Comparison of ENCODE assay signal across 20 cellular contexts in the genomic region with DNA sequence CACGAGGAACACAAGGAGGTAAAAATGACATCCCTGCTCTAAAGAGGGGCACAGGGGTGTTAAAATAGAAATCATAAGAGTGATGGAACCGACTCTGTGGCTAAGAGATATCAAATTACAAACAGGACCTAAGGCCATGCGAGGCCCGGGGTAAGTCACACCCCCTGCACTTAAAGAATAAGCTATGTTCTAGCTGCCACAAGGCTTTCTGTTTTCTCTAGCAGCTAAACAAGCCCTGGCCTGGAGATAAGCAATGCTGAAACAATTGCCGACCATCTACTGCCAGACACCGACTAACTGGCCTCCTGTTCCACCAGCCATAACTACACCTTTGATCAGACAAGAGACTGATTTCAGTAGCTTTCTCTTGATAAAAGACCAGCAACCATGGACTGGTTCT. TPM values are rescaled to one million over a fixed set of nuclear protein-coding genes. Genes with fewer than 3 reads are reported as not detected.
DNase-seq lines count a peak whose midpoint lies in the region; ATAC-seq and TF ChIP-seq lines count a peak whose summit lies in the region.
"Had no signal": no experiment of that assay in that cellular context is flagged by ENCODE, and none has a peak within 500 bp of the region (broad histone marks: within the 10 kb centered on the region; RNA-seq: fewer than 3 reads in every experiment).

No MANE protein-coding gene starts in this region.

- H3K27ac Mint-ChIP-seq in CD4-positive, CD25-positive, alpha-beta regulatory T cell, result peak overlapping the region in 2 of 3 donors; percentile 8 to 62
- H3K27ac Mint-ChIP-seq: activated naive CD4-positive, alpha-beta T cell treated with anti-CD3 and anti-CD28 coated beads, Interleukin-2, amount 50 U/mL, for 72 hours had no signal

- H3K4me1 ChIP-seq in CD4-positive, CD25-positive, alpha-beta regulatory T cell (ENCODE audit: control insufficient read depth, insufficient read depth, low read length, poor library complexity, severe bottlenecking), result no peaks in the 10 kb centered on the region
- H3K4me1 ChIP-seq in HEK293 (ENCODE audit: control insufficient read depth, insufficient read depth, low read length), result peaks cover 10% of the 10 kb centered on the region
- H3K4me1 ChIP-seq in RWPE2 (ENCODE audit: insufficient read depth, poor library complexity, severe bottlenecking), result peaks cover 5% of the 10 kb centered on the region
- peaks cover 2% of the 10 kb centered on the region for H3K4me1 ChIP-seq in mesenchymal stem cell (ENCODE audit: control insufficient read depth, insufficient read depth, low read depth, low read length)
- H3K4me1 ChIP-seq: gastrocnemius medialis had no signal

- CTCF ChIA-PET in HEK293 (lab: Yijun Ruan, JAX), result interaction anchor here (0.7 to 3.5 kb wide), 9 partner anchors 9 to 907 kb away, joined by 3 to 15 read pairs (median 5); partner anchors contain the start of gene MDGA1

- no peak for TF ChIP-seq CTCF in HEK293 (tag by site-specific recombination; IDR thresholded peaks at IDR 0.05)
- TF ChIP-seq CTCF in RWPE2 (IDR thresholded peaks at IDR 0.05; ENCODE audit: poor library complexity, severe bottlenecking), result no peak

- no peaks in the 10 kb centered on the region for H3K79me1 ChIP-seq in mesenchymal stem cell (replicated peaks; ENCODE audit: low read length, poor library complexity, severe bottlenecking)

- ATAC-seq in CD4-positive, CD25-positive, alpha-beta regulatory T cell (ENCODE audit: low read depth in 2 of 2), result no peak
- ATAC-seq in RWPE2 (ENCODE audit: low read depth) (0 out of 3 replicates have a peak, but pooled peaks have one; percentile 32), GM21515 (IDR thresholded peaks at IDR 0.05; ENCODE audit: unreplicated experiment) (no peak)
- ATAC-seq: activated naive CD4-positive, alpha-beta T cell treated with anti-CD3 and anti-CD28 coated beads, Interleukin-2, amount 50 U/mL, for 72 hours; gastrocnemius medialis; left lobe of liver; PC-3 had no signal

- no peak overlapping the region for H2BK15ac ChIP-seq in mesenchymal stem cell (ENCODE audit: low read depth, poor library complexity, severe bottlenecking)

- H3K27ac ChIP-seq in CD4-positive, CD25-positive, alpha-beta regulatory T cell (ENCODE audit: insufficient read depth, low read length, poor library complexity, severe bottlenecking), result no peak overlapping the region
- no peak overlapping the region for H3K27ac ChIP-seq in HEK293 (ENCODE audit: extremely low read depth, low read depth, low read length)
- no peak overlapping the region for H3K27ac ChIP-seq in RWPE2 (ENCODE audit: poor library complexity, severe bottlenecking)
- no peak overlapping the region for H3K27ac ChIP-seq in mesenchymal stem cell (ENCODE audit: low read length, poor library complexity, severe bottlenecking)
- H3K27ac ChIP-seq: epithelial cell of prostate, gastrocnemius medialis, SK-N-MC, thoracic aorta had no signal

- H3K14ac ChIP-seq in mesenchymal stem cell (ENCODE audit: low read length in 2 of 2), result no peak overlapping the region

- peaks cover 0 to 2% (median under 1%) of the 10 kb centered on the region in 7 donors for H3K9me3 Mint-ChIP-seq in CD4-positive, CD25-positive, alpha-beta regulatory T cell

- no peaks in the 10 kb centered on the region for H3K27me3 Mint-ChIP-seq in CD4-positive, CD25-positive, alpha-beta regulatory T cell

- no peak overlapping the region for H2BK5ac ChIP-seq in mesenchymal stem cell (ENCODE audit: low read depth, low read length, poor library complexity, severe bottlenecking)

- H3K23ac ChIP-seq in mesenchymal stem cell (ENCODE audit: low read length in 2 of 2), result no peak overlapping the region

- H3K9ac ChIP-seq in mesenchymal stem cell (ENCODE audit: low read length), result no peak overlapping the region

- H3K4me2 ChIP-seq in mesenchymal stem cell (ENCODE audit: low read length, poor library complexity, severe bottlenecking), result no peak overlapping the region

- no peak overlapping the region for H4K91ac ChIP-seq in mesenchymal stem cell (ENCODE audit: low read length)

- H2AK5ac ChIP-seq in mesenchymal stem cell (ENCODE audit: low read length, severe bottlenecking), result no peak overlapping the region

- H2BK12ac ChIP-seq in mesenchymal stem cell (ENCODE audit: low read length in 2 of 2), result no peak overlapping the region

- no peak for DNase-seq in CD4-positive, CD25-positive, alpha-beta regulatory T cell
- no peak for DNase-seq in RWPE2 (ENCODE audit: low spot score)
- peak; percentile 34 for DNase-seq in mesenchymal stem cell
- no peak for DNase-seq in activated CD8-positive, alpha-beta memory T cell treated with anti-CD3 and anti-CD28 coated beads for 24 hours
- DNase-seq in OCI-M2 (lab: John Stamatoyannopoulos, UW; ENCODE audit: unreplicated experiment), result no peak
- DNase-seq: activated T-cell treated with anti-CD3 and anti-CD28 coated beads, Interleukin-2, amount 50 U/mL, for 1 hour; Caco-2; gastrocnemius medialis; KG1; NCI-H1105; PC-3; stimulated activated CD4-positive, alpha-beta T cell treated with anti-CD3 and anti-CD28 coated beads, Interleukin-4, amount 100 ng/mL, for 4 hours; stimulated activated CD8-positive, alpha-beta memory T cell treated with anti-CD3 and anti-CD28 coated beads, Interleukin-4, amount 100 ng/mL, for 48 hours had no signal

- H2BK120ac ChIP-seq in mesenchymal stem cell (ENCODE audit: low read depth, low read length), result no peak overlapping the region

- no peak overlapping the region for H3K4ac ChIP-seq in mesenchymal stem cell (ENCODE audit: low read depth in 1 of 2, low read length in 2 of 2)

- H3K36me3 Mint-ChIP-seq in CD4-positive, CD25-positive, alpha-beta regulatory T cell, result peaks cover 17% of the 10 kb centered on the region

- no peak overlapping the region for H2AFZ ChIP-seq in mesenchymal stem cell (ENCODE audit: low read depth, low read length)

- H3K4me1 Mint-ChIP-seq in CD4-positive, CD25-positive, alpha-beta regulatory T cell, result no peaks in the 10 kb centered on the region

- H3K36me3 ChIP-seq in CD4-positive, CD25-positive, alpha-beta regulatory T cell (ENCODE audit: control insufficient read depth, insufficient read depth, low read length), result no peaks in the 10 kb centered on the region
- H3K36me3 ChIP-seq in HEK293 (ENCODE audit: control insufficient read depth in 2 of 2, insufficient read depth in 1 of 2, low read length in 2 of 2) (peaks cover 0 to 5% of the 10 kb centered on the region in 2 experiments; a peak in 1 of 3 replicates), RWPE2 (ENCODE audit: low read depth) (no peaks in the 10 kb centered on the region), mesenchymal stem cell (ENCODE audit: control insufficient read depth in 1 of 2, insufficient read depth in 2 of 2, low read depth in 1 of 2, low read length in 2 of 2) (peaks cover 6 to 16% of the 10 kb centered on the region in 2 experiments)
- H3K36me3 ChIP-seq: gastrocnemius medialis had no signal

- no peak overlapping the region for H3K4me3 ChIP-seq in CD4-positive, CD25-positive, alpha-beta regulatory T cell (ENCODE audit: low read depth, low read length)
- no peak overlapping the region for H3K4me3 ChIP-seq in HEK293 (ENCODE audit: low read depth, low read length)
- no peak overlapping the region for H3K4me3 ChIP-seq in RWPE2 (ENCODE audit: severe bottlenecking)
- H3K4me3 ChIP-seq in mesenchymal stem cell (ENCODE audit: insufficient read depth in 1 of 2, low read depth in 1 of 2, low read length in 2 of 2), result no peak overlapping the region
- H3K4me3 ChIP-seq: gastrocnemius medialis, SK-N-MC, thoracic aorta had no signal

- no peak overlapping the region for H3K18ac ChIP-seq in mesenchymal stem cell (ENCODE audit: low read depth in 1 of 2, low read length in 2 of 2)

- WGBS in mesenchymal stem cell, result 29% methylated on average over 6 of the region's 6 CpGs

- H4K8ac ChIP-seq in mesenchymal stem cell (ENCODE audit: low read length), result no peak overlapping the region

- no peaks in the 10 kb centered on the region for H3K27me3 ChIP-seq in CD4-positive, CD25-positive, alpha-beta regulatory T cell (ENCODE audit: control insufficient read depth, insufficient read depth, low read length)
- H3K27me3 ChIP-seq in RWPE2 (ENCODE audit: insufficient read depth, poor library complexity, severe bottlenecking) (no peaks in the 10 kb centered on the region), mesenchymal stem cell (ENCODE audit: control insufficient read depth in 1 of 2, insufficient read depth in 1 of 2, low read length in 2 of 2) (peaks cover 0 to 5% of the 10 kb centered on the region in 2 experiments)
- H3K27me3 ChIP-seq: gastrocnemius medialis had no signal

- no peak overlapping the region for H3K4me3 Mint-ChIP-seq in CD4-positive, CD25-positive, alpha-beta regulatory T cell

- H3K9me3 ChIP-seq in CD4-positive, CD25-positive, alpha-beta regulatory T cell (ENCODE audit: control insufficient read depth in 2 of 2, low read length in 2 of 2), result peaks cover under 1 to 2% of the 10 kb centered on the region in 2 experiments
- H3K9me3 ChIP-seq in HEK293 (ENCODE audit: control insufficient read depth, insufficient read depth, low read depth, low read length) (no peaks in the 10 kb centered on the region), RWPE2 (ENCODE audit: severe bottlenecking) (no peaks in the 10 kb centered on the region), mesenchymal stem cell (ENCODE audit: control insufficient read depth, low read length) (peaks cover 10% of the 10 kb centered on the region)
- H3K9me3 ChIP-seq: gastrocnemius medialis had no signal

- POLR2A ChIA-PET in HEK293 (lab: Yijun Ruan, JAX), result interaction anchor here (0.6 to 1.3 kb wide), 2 partner anchors 40 to 983 kb away, joined by 3 to 7 read pairs; no protein-coding TSS in a partner anchor

TF ChIP-seq in HEK293, 187 proteins besides CTCF, POLR2A, EP300 and RAD21:
- TF ChIP-seq TRIM28 (IDR thresholded peaks at IDR 0.05; ENCODE audit: borderline replicate concordance, low read length), result peak; percentile 78; the same call in 1 of the 2 replicates
- no peak for TF ChIP-seq ZNF76 (tag by site-specific recombination; IDR thresholded peaks at IDR 0.05; ENCODE audit: borderline replicate concordance, low read depth)
- TF ChIP-seq TCF7L2 (IDR thresholded peaks at IDR 0.05; ENCODE audit: borderline replicate concordance, low read depth, low read length), result peak; percentile 30; the same call in 1 of the 2 replicates

RNA-seq across cellular contexts. Expression of gene MDGA1, which starts 32.4 kb away (rescaled TPM):
- 64.4 TPM for total RNA-seq in CD4-positive, CD25-positive, alpha-beta regulatory T cell
- polyA plus RNA-seq in CD4-positive, CD25-positive, alpha-beta regulatory T cell, result 1 to 10 TPM in 3 of 4 donors, under 1 TPM in 1; 0.88 to 2.3 (median 1.3) TPM
- 2.1 TPM for polyA plus RNA-seq in mesenchymal stem cell (2013, experiment 1 of 2)
- polyA plus RNA-seq in mesenchymal stem cell (2013, experiment 2 of 2), result 1.8 TPM
